Comparison of ENCODE assay signal across 24 cellular contexts in genomic region chr7:55980266-55980665, GRCh38.
"Had no signal": no experiment of that assay in that cellular context is flagged by ENCODE, and none has a peak within 500 bp of the region (broad histone marks: within the 10 kb centered on the region; RNA-seq: fewer than 3 reads in every experiment).

No MANE protein-coding gene starts in this region.

- H3K4me3 ChIP-seq: coronary artery, dorsolateral prefrontal cortex, esophagus squamous epithelium, gastrocnemius medialis, heart right ventricle, left lung, lower lobe of right lung, mucosa of descending colon had no signal

- ATAC-seq: gastrocnemius medialis, heart right ventricle, left cardiac atrium, left lung, left ventricle myocardium superior, lower lobe of right lung, mucosa of descending colon had no signal

- H3K27me3 ChIP-seq: dorsolateral prefrontal cortex, esophagus squamous epithelium, gastrocnemius medialis, heart right ventricle, left lung had no signal

- H3K27ac ChIP-seq: coronary artery, dorsolateral prefrontal cortex, esophagus squamous epithelium, heart right ventricle, left lung, lower lobe of right lung had no signal

- H3K9me3 ChIP-seq: esophagus squamous epithelium, gastrocnemius medialis, heart right ventricle, left lung, lower lobe of right lung, mucosa of descending colon had no signal

- DNase-seq: dermis blood vessel endothelial cell; dorsolateral prefrontal cortex; effector CD4-positive, alpha-beta T cell; effector memory CD4-positive, alpha-beta T cell; esophagus squamous epithelium; foreskin fibroblast; foreskin melanocyte; gastrocnemius medialis; glutamatergic neuron; head of caudate nucleus; heart right ventricle; hippocampal formation; left cardiac atrium; left lung; left ventricle myocardium superior; lower lobe of right lung; mesenchymal stem cell; mucosa of descending colon; naive B cell had no signal

- FAIRE-seq: colon, endothelial cell of umbilical vein, islet of Langerhans, keratinocyte had no signal
